ENCODE assay signal across 12 cellular contexts in genomic region chr6:117771403-117771802, GRCh38.
DNase-seq lines count a peak whose midpoint lies in the region; ATAC-seq and TF ChIP-seq lines count a peak whose summit lies in the region.
"Had no signal": no experiment of that assay in that cellular context is flagged by ENCODE, and none has a peak within 500 bp of the region (broad histone marks: within the 10 kb centered on the region; RNA-seq: fewer than 3 reads in every experiment).

No MANE protein-coding gene starts in this region.

- no peak for TF ChIP-seq CTCF in body of pancreas (IDR thresholded peaks at IDR 0.05)

- no peak overlapping the region for H3K4me3 ChIP-seq in body of pancreas

- H3K4me1 ChIP-seq in body of pancreas, result no peaks in the 10 kb centered on the region

- H3K36me3 ChIP-seq in body of pancreas (replicated peaks in 1 of 2; ENCODE audit: insufficient read depth in 1 of 2, low read depth in 2 of 2), result no peaks in the 10 kb centered on the region

- H3K36me3 Mint-ChIP-seq in stimulated activated effector memory CD8-positive, alpha-beta T cell treated with anti-CD3 and anti-CD28 coated beads, Interleukin-12 subunit alpha, Interleukin-12 subunit beta, amount 100 ng/mL, for 72 hours, result no peaks in the 10 kb centered on the region

- DNase-seq in SKM-1 (lab: John Stamatoyannopoulos, UW; ENCODE audit: unreplicated experiment) (peak; percentile 26), NCI-H69 (lab: John Stamatoyannopoulos, UW) (no peak), body of pancreas (no peak)
- no peak for DNase-seq in stimulated activated naive CD8-positive, alpha-beta T cell treated with anti-CD3 and anti-CD28 coated beads, Interleukin-15, Interleukin-2, amounts not matched to agents 100 U/mL and 50 U/mL, for 24 hours
- no peak for DNase-seq in stimulated activated effector memory CD8-positive, alpha-beta T cell treated with anti-CD3 and anti-CD28 coated beads, Interleukin-12 subunit alpha, Interleukin-12 subunit beta, amount 100 ng/mL, for 72 hours (ENCODE audit: low spot score in 2 of 2)
- DNase-seq: activated B cell treated with CpG ODN at 0.5 μM for 24 hours; CD4-positive, alpha-beta T cell; stimulated activated CD4-positive, alpha-beta T cell treated with anti-CD3 and anti-CD28 coated beads, Interleukin-12 subunit alpha, Interleukin-12 subunit beta, amount 100 ng/mL, for 4 hours had no signal

- H3K9me3 Mint-ChIP-seq in stimulated activated effector memory CD8-positive, alpha-beta T cell treated with anti-CD3 and anti-CD28 coated beads, Interleukin-12 subunit alpha, Interleukin-12 subunit beta, amount 100 ng/mL, for 72 hours, result peaks cover 5% of the 10 kb centered on the region

- no peak overlapping the region for H3K27ac ChIP-seq in body of pancreas

- no peak overlapping the region for H3K4me3 Mint-ChIP-seq in stimulated activated effector memory CD8-positive, alpha-beta T cell treated with anti-CD3 and anti-CD28 coated beads, Interleukin-12 subunit alpha, Interleukin-12 subunit beta, amount 100 ng/mL, for 72 hours
- H3K4me3 Mint-ChIP-seq: activated B cell treated with CpG ODN at 0.5 μM for 24 hours; CD4-positive, alpha-beta T cell had no signal

- intact Hi-C loops in body of pancreas (cut with DNase I), result no loop called here

- no peak for TF ChIP-seq POLR2A in body of pancreas (IDR thresholded peaks at IDR 0.05)

- 57 to 62% methylated on average over 2 of the region's 2 CpGs for WGBS in body of pancreas, 2 donors

- ATAC-seq in GM18873 (IDR thresholded peaks at IDR 0.05; ENCODE audit: low FRiP score, unreplicated experiment) (peak; percentile 97), GM21723 (IDR thresholded peaks at IDR 0.05; ENCODE audit: unreplicated experiment) (peak; percentile 97), HG03196 (IDR thresholded peaks at IDR 0.05; ENCODE audit: unreplicated experiment) (peak; percentile 98), body of pancreas (no peak)
- ATAC-seq in stimulated activated naive CD8-positive, alpha-beta T cell treated with anti-CD3 and anti-CD28 coated beads, Interleukin-15, Interleukin-2, amounts not matched to agents 100 U/mL and 50 U/mL, for 24 hours, result no peak
- ATAC-seq in stimulated activated effector memory CD8-positive, alpha-beta T cell treated with anti-CD3 and anti-CD28 coated beads, Interleukin-12 subunit alpha, Interleukin-12 subunit beta, amount 100 ng/mL, for 72 hours, result no peak
- ATAC-seq: Panc1 had no signal

- no peak overlapping the region for H3K27ac Mint-ChIP-seq in stimulated activated effector memory CD8-positive, alpha-beta T cell treated with anti-CD3 and anti-CD28 coated beads, Interleukin-12 subunit alpha, Interleukin-12 subunit beta, amount 100 ng/mL, for 72 hours
- H3K27ac Mint-ChIP-seq: activated B cell treated with CpG ODN at 0.5 μM for 24 hours; CD4-positive, alpha-beta T cell had no signal

- H3K9me3 ChIP-seq in body of pancreas, result no peaks in the 10 kb centered on the region

- H3K27me3 ChIP-seq in body of pancreas, result no peaks in the 10 kb centered on the region

- no peaks in the 10 kb centered on the region for H3K4me1 Mint-ChIP-seq in stimulated activated effector memory CD8-positive, alpha-beta T cell treated with anti-CD3 and anti-CD28 coated beads, Interleukin-12 subunit alpha, Interleukin-12 subunit beta, amount 100 ng/mL, for 72 hours
- H3K4me1 Mint-ChIP-seq: activated B cell treated with CpG ODN at 0.5 μM for 24 hours had no signal

Comparison
In these comparisons a context has a peak if more than half of its experiments do, and no peak if none do; other contexts are left out.
1. ATAC-seq: peak in GM18873 (single experiment), GM21723 (single experiment) and HG03196 (single experiment); none in stimulated activated naive CD8-positive, alpha-beta T cell treated with anti-CD3 and anti-CD28 coated beads, Interleukin-15, Interleukin-2, amounts not matched to agents 100 U/mL and 50 U/mL, for 24 hours (single experiment), stimulated activated effector memory CD8-positive, alpha-beta T cell treated with anti-CD3 and anti-CD28 coated beads, Interleukin-12 subunit alpha, Interleukin-12 subunit beta, amount 100 ng/mL, for 72 hours (single experiment) and body of pancreas (single experiment).